8 cellular contexts compared by ENCODE assay signal in genomic region chr11:62855571-62856332, GRCh38. TPM values are rescaled to one million over a fixed set of nuclear protein-coding genes. Genes with fewer than 3 reads are reported as not detected.
DNase-seq lines count a peak whose midpoint lies in the region; ATAC-seq, FAIRE-seq and TF ChIP-seq lines count a peak whose summit lies in the region.

No MANE protein-coding gene starts in this region.

- no peaks in the 10 kb centered on the region for H3K9me3 ChIP-seq in left ventricle myocardium inferior (replicated peaks)
- no peaks in the 10 kb centered on the region for H3K9me3 ChIP-seq in psoas muscle

- peak; percentile 35 for FAIRE-seq in urothelium cell line (lab: Jason Lieb, UNC)

- H3K27me3 ChIP-seq in left ventricle myocardium inferior (ENCODE audit: low read depth) (no peaks in the 10 kb centered on the region), psoas muscle (ENCODE audit: insufficient read depth in 3 of 3, low read length in 2 of 3) (no peaks in the 10 kb centered on the region)

- in situ Hi-C loops in GM13977 (cut with MboI; ENCODE audit: low pct_unique_long_range_greater_than_20kb, low sequenced_read_pairs, unreplicated experiment), result loop anchor here (25.0 kb wide), 1 partner anchor 443 kb away; the partner anchor contains the start of gene SCGB1A1

- TF ChIP-seq CTCF in GM13977 (IDR thresholded peaks at IDR 0.05; ENCODE audit: extremely low read depth, insufficient read depth, missing control alignments), result no peak
- peak; percentile 23 for TF ChIP-seq CTCF in left ventricle myocardium inferior (IDR thresholded peaks at IDR 0.05; ENCODE audit: borderline replicate concordance)
- no peak for TF ChIP-seq CTCF in psoas muscle (IDR thresholded peaks at IDR 0.05)

- H3K27ac ChIP-seq in left ventricle myocardium inferior (replicated peaks) (peak overlapping the region; percentile 88), psoas muscle (peak overlapping the region; percentile 89)

- H3K4me1 ChIP-seq in left ventricle myocardium inferior (peaks cover 44% of the 10 kb centered on the region), psoas muscle (peaks cover 23% of the 10 kb centered on the region)

- ATAC-seq in HG02870 (IDR thresholded peaks at IDR 0.05; ENCODE audit: unreplicated experiment) (peak; percentile 85), psoas muscle (peak; percentile 97 to 99 (median 98))

- peak overlapping the region; percentile 94 for H3K4me3 ChIP-seq in left ventricle myocardium inferior
- H3K4me3 ChIP-seq in psoas muscle, result peak overlapping the region; percentile 91

- DNase-seq in GM13977 (ENCODE audit: low spot score) (peak; percentile 90), NCI-H146 treated with DMSO at 0.1 percent for 48 hours (lab: John Stamatoyannopoulos, UW; ENCODE audit: unreplicated experiment) (peak; percentile 94), T-helper 1 cell (peak; percentile 93 to 99 (median 95)), amygdala (lab: John Stamatoyannopoulos, UW) (peak; percentile 74 to 98 (median 91)), left ventricle myocardium inferior (peak; percentile 94), psoas muscle (peak; percentile 96 to 98), urothelium cell line (ENCODE audit: low spot score) (peak; percentile 98)

- peaks cover 33% of the 10 kb centered on the region for H3K36me3 ChIP-seq in left ventricle myocardium inferior
- H3K36me3 ChIP-seq in psoas muscle (ENCODE audit: insufficient read depth in 1 of 2, low read depth in 1 of 2), result peaks cover 14 to 43% of the 10 kb centered on the region in 2 donors

- intact Hi-C loops in left ventricle myocardium inferior (cut with micrococcal nuclease) (no loop called here), psoas muscle (cut with DNase I) (loop anchor here in 1 of 2 donors (10.0 kb wide), 1 partner anchor 281 kb away; the partner anchor contains the start of gene EEF1G)

- 0 to 1% (median 0%) methylated on average over 54 of the region's 54 CpGs for WGBS in psoas muscle, 3 donors

RNA-seq across cellular contexts. Expression of gene WDR74, which starts 16.4 kb away (rescaled TPM):
- total RNA-seq in left ventricle myocardium inferior (24.3 TPM), psoas muscle (10 to 100 TPM; 32.9 to 74.9 (median 54.2) TPM)
- polyA plus RNA-seq in psoas muscle, result 100 to 1,000 TPM in 1 of 3 donors, 10 to 100 TPM in 2; 90.1 to 121 (median 92.5) TPM

RNA-seq across cellular contexts. Expression of gene TEX54, which starts 23.1 kb away (rescaled TPM):
- total RNA-seq in left ventricle myocardium inferior (not detected), psoas muscle (not detected)
- polyA plus RNA-seq in psoas muscle, result not detected

RNA-seq across cellular contexts. Expression of gene STX5, which starts 23.9 kb away (rescaled TPM):
- total RNA-seq in left ventricle myocardium inferior (16.7 TPM), psoas muscle (10 to 100 TPM; 16.0 to 24.6 (median 20.7) TPM)
- polyA plus RNA-seq in psoas muscle, result 10 to 100 TPM; 18.2 to 21.1 (median 21.1) TPM

RNA-seq across cellular contexts. Expression of gene SLC3A2, which starts 24.9 kb away (rescaled TPM):
- total RNA-seq in left ventricle myocardium inferior (35.0 TPM), psoas muscle (100 to 1,000 TPM in 3 of 4 donors, 10 to 100 TPM in 1; 62.6 to 187 (median 132) TPM)
- 100 to 1,000 TPM; 149 to 374 (median 208) TPM for polyA plus RNA-seq in psoas muscle

RNA-seq across cellular contexts. Expression of gene NXF1, which starts 50.5 kb away (rescaled TPM):
- total RNA-seq in left ventricle myocardium inferior, result 43.2 TPM
- total RNA-seq in psoas muscle, result 10 to 100 TPM; 38.3 to 45.4 (median 41.9) TPM
- polyA plus RNA-seq in psoas muscle, result 10 to 100 TPM; 36.3 to 67.0 (median 49.7) TPM

Comparison
In these comparisons a context has a peak if more than half of its experiments do, and no peak if none do; other contexts are left out.
1. Peak in every context shown above with its lines: DNase-seq, ATAC-seq, H3K4me3 ChIP-seq and H3K27ac ChIP-seq.